ENCODE assay signal across 14 cellular contexts in genomic region chr4:24598025-24598424, GRCh38. TPM values are rescaled to one million over a fixed set of nuclear protein-coding genes. Genes with fewer than 3 reads are reported as not detected.
DNase-seq lines count a peak whose midpoint lies in the region; ATAC-seq, FAIRE-seq and TF ChIP-seq lines count a peak whose summit lies in the region.
"Had no signal": no experiment of that assay in that cellular context is flagged by ENCODE, and none has a peak within 500 bp of the region (broad histone marks: within the 10 kb centered on the region; RNA-seq: fewer than 3 reads in every experiment).

No MANE protein-coding gene starts in this region.

- intact Hi-C loops in mucosa of descending colon (cut with DNase I, micrococcal nuclease), result no loop called here

- TF ChIP-seq EP300 in A549 (IDR thresholded peaks at IDR 0.05), result no peak

- H3K4me2 ChIP-seq in A549, result peak overlapping the region; percentile 69

- no peak overlapping the region for H3K4me3 ChIP-seq in A549
- no peak overlapping the region for H3K4me3 ChIP-seq in epithelial cell of proximal tubule (ENCODE audit: low read depth, low read length)
- no peak overlapping the region for H3K4me3 ChIP-seq in mucosa of descending colon
- H3K4me3 ChIP-seq: ascending aorta, dorsolateral prefrontal cortex had no signal

- no peak for TF ChIP-seq CTCF in A549 (IDR thresholded peaks at IDR 0.05)
- TF ChIP-seq CTCF in epithelial cell of proximal tubule (conservative IDR thresholded peaks at IDR 0.05; ENCODE audit: low read depth, low read length), result no peak
- TF ChIP-seq CTCF in mucosa of descending colon (IDR thresholded peaks at IDR 0.05), result no peak

- 4% methylated on average over 8 of the region's 8 CpGs for WGBS in A549 (ENCODE audit: missing lambda C conversion rate)

- H3K36me3 ChIP-seq in mucosa of descending colon (ENCODE audit: low read depth), result no peaks in the 10 kb centered on the region
- H3K36me3 ChIP-seq: ascending aorta had no signal

- TF ChIP-seq RAD21 in A549 (conservative IDR thresholded peaks at IDR 0.05 in 1 of 2, IDR thresholded peaks at IDR 0.05 in 1 of 2), result no peak

- no peaks in the 10 kb centered on the region for H3K9me3 ChIP-seq in A549
- no peaks in the 10 kb centered on the region for H3K9me3 ChIP-seq in mucosa of descending colon
- H3K9me3 ChIP-seq: ascending aorta had no signal

- POLR2A ChIA-PET in A549 (lab: Yijun Ruan, JAX), result interaction anchor here (1.8 kb wide), 1 partner anchor 13 kb away, joined by 8 read pairs; the partner anchor contains the start of gene DHX15

- peak; percentile 27 to 84 for DNase-seq in A549 (ENCODE audit: low read depth in 1 of 2, low spot score in 1 of 2)
- DNase-seq in NCI-H748 (lab: John Stamatoyannopoulos, UW; ENCODE audit: unreplicated experiment), result peak; percentile 48
- peak; percentile 97 for DNase-seq in epithelial cell of proximal tubule (ENCODE audit: low read depth)
- peak; percentile 67 to 84 (median 84) for DNase-seq in mucosa of descending colon
- DNase-seq in A172 (ENCODE audit: low spot score), result no peak
- no peak for DNase-seq in COLO829 (ENCODE audit: low spot score)
- DNase-seq: dorsolateral prefrontal cortex, NCI-H1092, NCI-H446 treated with DMSO at 0.1 percent for 48 hours had no signal

- H3K27ac ChIP-seq in A549, result peak overlapping the region; percentile 88 to 93
- H3K27ac ChIP-seq: ascending aorta, dorsolateral prefrontal cortex had no signal

- FAIRE-seq in A549 (lab: Jason Lieb, UNC), result no peak
- FAIRE-seq: D721Med had no signal

- ATAC-seq in A549 (peak; percentile 66 to 86), mucosa of descending colon (peak; percentile 95), GM21529 (IDR thresholded peaks at IDR 0.05; ENCODE audit: unreplicated experiment) (no peak)
- ATAC-seq in activated CD4-positive, CD25-positive, alpha-beta regulatory T cell treated with anti-CD3 and anti-CD28 coated beads, Interleukin-2, amount 50 U/mL, for 24 hours, result no peak
- ATAC-seq: activated T-helper 17 cell treated with anti-CD3 and anti-CD28 coated beads, Interleukin-2, amount 50 U/mL, for 72 hours had no signal

- CTCF ChIA-PET in A549 (lab: Yijun Ruan, JAX), result interaction anchor here (0.6 to 0.7 kb wide), 3 partner anchors 15 to 157 kb away, joined by 3 to 4 read pairs (median 4); no protein-coding TSS in a partner anchor

- no peak for TF ChIP-seq POLR2A in A549 (IDR thresholded peaks at IDR 0.05; ENCODE audit: low read length)

- H3K4me1 ChIP-seq in A549 (peaks cover 47% of the 10 kb centered on the region), mucosa of descending colon (ENCODE audit: low read depth) (peaks cover 4% of the 10 kb centered on the region)
- H3K4me1 ChIP-seq: ascending aorta had no signal

TF ChIP-seq in A549, 52 proteins besides CTCF, POLR2A, EP300 and RAD21:
- peak; percentile 65 for TF ChIP-seq MAX (IDR thresholded peaks at IDR 0.05)
- TF ChIP-seq, protein P1, sequence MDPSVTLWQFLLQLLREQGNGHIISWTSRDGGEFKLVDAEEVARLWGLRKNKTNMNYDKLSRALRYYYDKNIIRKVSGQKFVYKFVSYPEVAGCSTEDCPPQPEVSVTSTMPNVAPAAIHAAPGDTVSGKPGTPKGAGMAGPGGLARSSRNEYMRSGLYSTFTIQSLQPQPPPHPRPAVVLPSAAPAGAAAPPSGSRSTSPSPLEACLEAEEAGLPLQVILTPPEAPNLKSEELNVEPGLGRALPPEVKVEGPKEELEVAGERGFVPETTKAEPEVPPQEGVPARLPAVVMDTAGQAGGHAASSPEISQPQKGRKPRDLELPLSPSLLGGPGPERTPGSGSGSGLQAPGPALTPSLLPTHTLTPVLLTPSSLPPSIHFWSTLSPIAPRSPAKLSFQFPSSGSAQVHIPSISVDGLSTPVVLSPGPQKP (IDR thresholded peaks at IDR 0.05; ENCODE audit: low read depth, low read length), result no peak
- TF ChIP-seq, protein P2, sequence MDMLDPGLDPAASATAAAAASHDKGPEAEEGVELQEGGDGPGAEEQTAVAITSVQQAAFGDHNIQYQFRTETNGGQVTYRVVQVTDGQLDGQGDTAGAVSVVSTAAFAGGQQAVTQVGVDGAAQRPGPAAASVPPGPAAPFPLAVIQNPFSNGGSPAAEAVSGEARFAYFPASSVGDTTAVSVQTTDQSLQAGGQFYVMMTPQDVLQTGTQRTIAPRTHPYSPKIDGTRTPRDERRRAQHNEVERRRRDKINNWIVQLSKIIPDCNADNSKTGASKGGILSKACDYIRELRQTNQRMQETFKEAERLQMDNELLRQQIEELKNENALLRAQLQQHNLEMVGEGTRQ (IDR thresholded peaks at IDR 0.05), result no peak
- peak in 1 of 2 experiments; percentile 44; a peak in 1 of 5 replicates for TF ChIP-seq JUN (IDR thresholded peaks at IDR 0.05)
- 0 out of 2 replicates have a peak, but pooled peaks have one; percentile 32 for TF ChIP-seq JUNB (IDR thresholded peaks at IDR 0.05)
- no peak for TF ChIP-seq FOSL2 (IDR thresholded peaks at IDR 0.05)
- TF ChIP-seq FOSL2 (CRISPR knock-in tag; IDR thresholded peaks at IDR 0.05), result peak; percentile 53
- peak in 1 of 2 experiments; percentile 71; a peak in 1 of 4 replicates for TF ChIP-seq CEBPB (IDR thresholded peaks at IDR 0.05)
- peak; percentile 46; the same call in 1 of the 2 replicates for TF ChIP-seq GATA3 (IDR thresholded peaks at IDR 0.05; ENCODE audit: borderline replicate concordance)

RNA-seq across cellular contexts. Expression of gene DHX15, which starts 13.7 kb away (rescaled TPM):
- polyA plus RNA-seq in A549 (2011; rRNA removed) (171 and 189 TPM in 2 replicates), A549 (2017; fragmentation: RNase III; extraction: RNeasy Plus Mini Kit Qiagen cat#74134 plus additional on column Dnase treatment) (153 to 154 TPM (median 154 TPM) in 3 replicates)
- polyA plus RNA-seq in A549 (2012; cell fraction: cytosol; rRNA removed), result 57.7 and 60.1 TPM in 2 replicates
- polyA plus RNA-seq in A549 (2012; cell fraction: nucleus; rRNA removed), result 62.8 and 107 TPM in 2 replicates
- polyA minus RNA-seq in A549 (2011; rRNA and poly(A)+ RNA removed), result 125 and 131 TPM in 2 replicates
- total RNA-seq in epithelial cell of proximal tubule (135 and 163 TPM in 2 replicates), mucosa of descending colon (100 to 1,000 TPM; 118 to 136 (median 135) TPM)
- 132 and 153 TPM in 2 replicates for total RNA-seq in A172 (2014; rRNA removed; shearing (Covaris generic))

Comparison
In these comparisons a context has a peak if more than half of its experiments do, and no peak if none do; other contexts are left out.
1. ATAC-seq: peak in A549 (2 of 2) and mucosa of descending colon (single experiment); none in activated CD4-positive, CD25-positive, alpha-beta regulatory T cell treated with anti-CD3 and anti-CD28 coated beads, Interleukin-2, amount 50 U/mL, for 24 hours (0 of 2) and GM21529 (single experiment).
2. DNase-seq: peak in A549 (2 of 2), NCI-H748 (single experiment), epithelial cell of proximal tubule (single experiment) and mucosa of descending colon (3 of 3); none in A172 (single experiment) and COLO829 (single experiment).